11 cellular contexts compared by ENCODE assay signal in genomic region chr4:89641367-89641687, GRCh38.
DNase-seq lines count a peak whose midpoint lies in the region; ATAC-seq and TF ChIP-seq lines count a peak whose summit lies in the region.
"Had no signal": no experiment of that assay in that cellular context is flagged by ENCODE, and none has a peak within 500 bp of the region (broad histone marks: within the 10 kb centered on the region; RNA-seq: fewer than 3 reads in every experiment).

No MANE protein-coding gene starts in this region.

- no peak for DNase-seq in GM23248
- DNase-seq in SK-N-MC (ENCODE audit: low read depth, low spot score) = no peak
- no peak for DNase-seq in glutamatergic neuron
- DNase-seq in progenitor cell of endocrine pancreas (ENCODE audit: low spot score, unreplicated experiment) = no peak
- DNase-seq: activated CD4-positive, alpha-beta T cell treated with anti-CD3 and anti-CD28 coated beads, Interleukin-2, amount 50 U/mL, for 48 hours; activated naive CD8-positive, alpha-beta T cell treated with anti-CD3 and anti-CD28 coated beads, Interleukin-2, amount 50 U/mL, for 24 hours; NCI-H510A had no signal

- H3K9ac ChIP-seq in GM23248 (no peak overlapping the region), SK-N-MC (ENCODE audit: insufficient read length) (no peak overlapping the region)
- H3K9ac ChIP-seq: parathyroid adenoma had no signal

- H3K27ac ChIP-seq in GM23248 = no peak overlapping the region
- no peak overlapping the region for H3K27ac ChIP-seq in SK-N-MC
- H3K27ac ChIP-seq: parathyroid adenoma had no signal

- H3K27me3 Mint-ChIP-seq in glutamatergic neuron (ENCODE audit: unreplicated experiment) (peaks cover 3% of the 10 kb centered on the region), progenitor cell of endocrine pancreas (no peaks in the 10 kb centered on the region)

- peak overlapping the region; percentile 72 for H2AFZ ChIP-seq in GM23248
- H2AFZ ChIP-seq: parathyroid adenoma had no signal

- ATAC-seq in GM19395 (IDR thresholded peaks at IDR 0.05; ENCODE audit: unreplicated experiment) (no peak), HG02763 (IDR thresholded peaks at IDR 0.05; ENCODE audit: unreplicated experiment) (no peak), HG03095 (IDR thresholded peaks at IDR 0.05; ENCODE audit: unreplicated experiment) (no peak)
- ATAC-seq: activated naive CD8-positive, alpha-beta T cell treated with anti-CD3 and anti-CD28 coated beads, Interleukin-2, amount 50 U/mL, for 24 hours had no signal

- peak overlapping the region; percentile 61 for H3K4me3 ChIP-seq in GM23248
- peak overlapping the region; percentile 28 for H3K4me3 ChIP-seq in SK-N-MC

- TF ChIP-seq CTCF in glutamatergic neuron (IDR thresholded peaks at IDR 0.05; ENCODE audit: partially characterized antibody, unreplicated experiment) (peak; percentile 44), progenitor cell of endocrine pancreas (IDR thresholded peaks at IDR 0.05; ENCODE audit: unreplicated experiment) (no peak)

- H3K36me3 Mint-ChIP-seq in glutamatergic neuron (ENCODE audit: unreplicated experiment) (no peaks in the 10 kb centered on the region), progenitor cell of endocrine pancreas (ENCODE audit: insufficient read depth) (peaks cover 2% of the 10 kb centered on the region)

- H3K9me3 Mint-ChIP-seq in glutamatergic neuron (ENCODE audit: unreplicated experiment) (peaks cover 1% of the 10 kb centered on the region), progenitor cell of endocrine pancreas (ENCODE audit: low read depth) (no peaks in the 10 kb centered on the region)
- H3K9me3 Mint-ChIP-seq: activated naive CD8-positive, alpha-beta T cell treated with anti-CD3 and anti-CD28 coated beads, Interleukin-2, amount 50 U/mL, for 24 hours had no signal

- no peaks in the 10 kb centered on the region for H3K4me1 ChIP-seq in GM23248 (ENCODE audit: insufficient read depth)
- H3K4me1 ChIP-seq: parathyroid adenoma had no signal

- no peak overlapping the region for H3K27ac Mint-ChIP-seq in glutamatergic neuron (ENCODE audit: unreplicated experiment)
- no peak overlapping the region for H3K27ac Mint-ChIP-seq in progenitor cell of endocrine pancreas
- H3K27ac Mint-ChIP-seq: activated naive CD8-positive, alpha-beta T cell treated with anti-CD3 and anti-CD28 coated beads, Interleukin-2, amount 50 U/mL, for 24 hours had no signal

- H4K20me1 ChIP-seq in GM23248 (ENCODE audit: insufficient read depth) = no peaks in the 10 kb centered on the region

- in situ Hi-C loops in GM23248 (cut with MboI) = no loop called here

- no peaks in the 10 kb centered on the region for H3K79me2 ChIP-seq in GM23248 (ENCODE audit: insufficient read depth)
- H3K79me2 ChIP-seq: parathyroid adenoma had no signal

- peaks cover 14% of the 10 kb centered on the region; the same call in 1 of the 2 replicates for H3K27me3 ChIP-seq in GM23248 (replicated peaks; ENCODE audit: insufficient read depth)

- WGBS in GM23248 (ENCODE audit: low coverage in 1 of 2, low lambda C conversion rate in 2 of 2, missing lambda C conversion rate in 2 of 2), 2 experiments = 6 to 7% methylated on average over 6 of the region's 6 CpGs

- H3K4me3 Mint-ChIP-seq in glutamatergic neuron (ENCODE audit: unreplicated experiment) (no peak overlapping the region), progenitor cell of endocrine pancreas (ENCODE audit: low read depth) (peak overlapping the region; percentile 47)
- H3K4me3 Mint-ChIP-seq: activated naive CD8-positive, alpha-beta T cell treated with anti-CD3 and anti-CD28 coated beads, Interleukin-2, amount 50 U/mL, for 24 hours had no signal

- no peaks in the 10 kb centered on the region for H3F3A ChIP-seq in GM23248 (ENCODE audit: insufficient read depth)

- H3K4me1 Mint-ChIP-seq in glutamatergic neuron (ENCODE audit: low read depth, unreplicated experiment) = peaks cover 3% of the 10 kb centered on the region
- peaks cover 8% of the 10 kb centered on the region for H3K4me1 Mint-ChIP-seq in progenitor cell of endocrine pancreas (ENCODE audit: low read depth)
- H3K4me1 Mint-ChIP-seq: activated naive CD8-positive, alpha-beta T cell treated with anti-CD3 and anti-CD28 coated beads, Interleukin-2, amount 50 U/mL, for 24 hours had no signal

- H3K36me3 ChIP-seq in GM23248 (ENCODE audit: low read depth) (no peaks in the 10 kb centered on the region), SK-N-MC (ENCODE audit: insufficient read depth, low read length) (no peaks in the 10 kb centered on the region)

- no peaks in the 10 kb centered on the region for H3K9me3 ChIP-seq in GM23248 (ENCODE audit: low read depth)
- H3K9me3 ChIP-seq in SK-N-MC (ENCODE audit: low read depth, low read length) = no peaks in the 10 kb centered on the region

- peak overlapping the region; percentile 72 for H3K4me2 ChIP-seq in GM23248 (ENCODE audit: unreplicated experiment)

- H3K9me2 ChIP-seq in GM23248 (ENCODE audit: insufficient read depth) = no peaks in the 10 kb centered on the region
